ENCODE assay signal across 8 cellular contexts in the genomic region with DNA sequence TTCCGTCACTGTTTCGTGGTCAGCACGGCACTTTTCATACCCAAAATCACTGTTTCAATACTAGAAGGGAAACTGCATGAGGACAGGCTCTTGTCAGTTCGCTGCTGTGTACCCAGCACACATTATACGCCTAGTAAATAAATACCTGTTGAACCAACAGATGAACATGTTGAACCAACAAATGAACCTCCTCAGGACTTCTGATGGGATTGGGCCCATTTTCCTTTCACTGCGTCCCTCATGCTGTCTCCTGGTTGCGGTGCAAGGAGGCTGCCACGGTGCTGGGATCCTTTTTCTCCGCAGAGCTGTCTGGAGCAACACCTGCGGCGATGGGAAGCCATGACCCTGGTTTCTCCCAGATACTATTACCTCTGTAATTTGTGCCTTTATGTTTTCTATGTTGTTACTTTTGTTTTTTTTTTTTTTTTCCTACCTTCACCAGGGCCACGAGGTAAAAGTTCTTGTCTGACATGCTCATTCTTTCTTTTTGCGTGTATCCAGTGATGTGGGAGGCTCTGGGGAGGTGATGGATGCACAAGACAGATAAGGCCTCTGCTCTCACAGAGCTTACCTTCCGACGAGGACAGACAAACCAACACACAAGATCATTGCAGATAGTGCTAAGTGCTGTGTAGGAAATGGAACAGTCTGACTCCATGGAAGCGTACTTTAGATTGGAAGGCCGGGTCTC. TPM values are rescaled to one million over a fixed set of nuclear protein-coding genes. Genes with fewer than 3 reads are reported as not detected.
DNase-seq lines count a peak whose midpoint lies in the region; ATAC-seq and TF ChIP-seq lines count a peak whose summit lies in the region.

No MANE protein-coding gene starts in this region.

- POLR2A ChIA-PET in HEK293 (lab: Yijun Ruan, JAX): interaction anchor here (1.4 to 1.5 kb wide), 3 partner anchors 28 to 80 kb away, joined by 4 to 5 read pairs (median 4); a partner anchor contains a TSS

- CTCF ChIA-PET in HEK293 (lab: Yijun Ruan, JAX): interaction anchor here (1.4 kb wide), 1 partner anchor 10 kb away, joined by 3 read pairs; no protein-coding TSS in a partner anchor

- H3K4me3 ChIP-seq in HEK293 (ENCODE audit: low read depth, low read length) (peak overlapping the region; percentile 84), WI38 (ENCODE audit: low read depth, low read length) (peak overlapping the region; percentile 86), right cardiac atrium (ENCODE audit: low read length) (peak overlapping the region; percentile 95), skin epidermis (peak overlapping the region; percentile 75 to 94 (median 85))

- no peaks in the 10 kb centered on the region for H3K9me3 ChIP-seq in HEK293 (ENCODE audit: control insufficient read depth, insufficient read depth, low read depth, low read length)
- no peaks in the 10 kb centered on the region for H3K9me3 ChIP-seq in right cardiac atrium (ENCODE audit: control insufficient read depth, low read length)

- H3K27ac ChIP-seq in HEK293 (ENCODE audit: extremely low read depth, low read depth, low read length): peak overlapping the region; percentile 72; the same call in 1 of the 2 replicates
- H3K27ac ChIP-seq in right cardiac atrium (ENCODE audit: low read length): peak overlapping the region; percentile 93
- peak overlapping the region; percentile 88 to 99 (median 96) for H3K27ac ChIP-seq in skin epidermis

- no peak for TF ChIP-seq CTCF in HEK293 (tag by site-specific recombination; IDR thresholded peaks at IDR 0.05)
- TF ChIP-seq CTCF in WI38 (IDR thresholded peaks at IDR 0.05; ENCODE audit: low read depth, low read length): no peak

- H3K4me1 ChIP-seq in HEK293 (ENCODE audit: control insufficient read depth, insufficient read depth, low read length) (peaks cover 5% of the 10 kb centered on the region; the same call in 1 of the 2 replicates), right cardiac atrium (ENCODE audit: control insufficient read depth, insufficient read depth, low read length) (peaks cover 19% of the 10 kb centered on the region)

- no peak for ATAC-seq in right cardiac atrium
- no peak for ATAC-seq in GM18870 (IDR thresholded peaks at IDR 0.05; ENCODE audit: unreplicated experiment)

- no peaks in the 10 kb centered on the region for H3K27me3 ChIP-seq in right cardiac atrium (ENCODE audit: control insufficient read depth, insufficient read depth)

- WGBS in right cardiac atrium: 73% methylated on average over 17 of the region's 17 CpGs

- peaks cover 0 to 43% of the 10 kb centered on the region in 2 experiments; a peak in 2 of 3 replicates for H3K36me3 ChIP-seq in HEK293 (ENCODE audit: control insufficient read depth in 2 of 2, insufficient read depth in 1 of 2, low read length in 2 of 2)

- DNase-seq in right cardiac atrium (no peak), DMS114 treated with DMSO at 0.1 percent for 48 hours (lab: John Stamatoyannopoulos, UW; ENCODE audit: unreplicated experiment) (no peak), cerebellar nuclear complex (lab: John Stamatoyannopoulos, UW) (no peak)
- no peak for DNase-seq in central memory CD4-positive, alpha-beta T cell

- intact Hi-C loops in right cardiac atrium (cut with DNase I): no loop called here

TF ChIP-seq in HEK293, 187 proteins besides CTCF, POLR2A, EP300 and RAD21:
- peak; percentile 55; the same call in 1 of the 2 replicates for TF ChIP-seq SCRT1 (tag by site-specific recombination; IDR thresholded peaks at IDR 0.05; ENCODE audit: borderline replicate concordance)
- peak; percentile 97 for TF ChIP-seq SCRT2 (tag by site-specific recombination; IDR thresholded peaks at IDR 0.05)
- no peak for TF ChIP-seq ZNF549 (tag by site-specific recombination; IDR thresholded peaks at IDR 0.05)

RNA-seq across cellular contexts. Expression of a gene that starts 1.1 kb away (rescaled TPM):
- total RNA-seq in right cardiac atrium: 10 to 100 TPM; 59.6 to 64.7 (median 63.6) TPM
- polyA plus RNA-seq in right cardiac atrium: 30.6 TPM
